ENCODE assay signal across 13 cellular contexts in the genomic region with DNA sequence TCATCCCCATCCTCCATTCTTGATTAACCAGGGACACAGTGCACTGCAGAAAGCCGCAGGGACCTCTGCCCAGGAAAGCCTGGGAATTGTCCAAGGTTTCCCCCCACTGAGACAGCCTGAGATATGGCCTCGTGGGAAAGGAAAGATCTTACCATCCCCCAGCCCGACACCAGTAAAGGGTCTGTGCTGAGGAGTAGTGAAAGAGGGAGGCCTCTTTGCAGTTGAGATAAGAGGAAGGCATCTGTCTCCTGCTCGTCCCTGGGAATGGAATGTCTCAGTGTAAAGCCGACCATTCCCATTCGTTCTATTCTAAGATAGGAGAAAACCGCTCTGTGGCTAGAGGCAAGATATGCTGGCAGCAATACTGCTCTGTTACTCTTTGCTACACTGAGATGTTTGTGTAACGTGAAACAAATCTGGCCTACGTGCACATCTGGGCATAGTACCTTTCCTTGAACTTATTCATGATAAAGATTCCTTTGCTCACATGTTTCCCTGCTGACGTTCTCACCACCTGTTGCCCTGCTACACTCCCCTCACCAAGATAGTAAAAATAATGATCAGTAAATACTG. TPM values are rescaled to one million over a fixed set of nuclear protein-coding genes. Genes with fewer than 3 reads are reported as not detected.
DNase-seq lines count a peak whose midpoint lies in the region; ATAC-seq and TF ChIP-seq lines count a peak whose summit lies in the region.
"Not testable (repeated sequence)": the region's sequence is repeated elsewhere in the genome, so short reads cannot be mapped to it uniquely, and the experiment has no call there.
"Had no signal": no experiment of that assay in that cellular context is flagged by ENCODE, and none has a peak within 500 bp of the region (broad histone marks: within the 10 kb centered on the region; RNA-seq: fewer than 3 reads in every experiment).

No MANE protein-coding gene starts in this region.

- WGBS in body of pancreas, 2 donors: 4 to 5% methylated on average over 10 of the region's 10 CpGs
- WGBS in aorta, 2 donors: 0 to 4% methylated on average over 10 of the region's 10 CpGs

- not testable (repeated sequence) for H3K4me3 ChIP-seq in PC-3 (ENCODE audit: low read length); body of pancreas; right atrium auricular region; aorta (ENCODE audit: low read length in 2 of 2)

- not testable (repeated sequence) for H3K4me2 ChIP-seq in PC-3 (ENCODE audit: low read length)

- H3F3A ChIP-seq in PC-3 (ENCODE audit: low read length, unreplicated experiment): not testable (repeated sequence)

- H3K27ac Mint-ChIP-seq in nephron: peak overlapping the region; percentile 98 to 100 (median 100)

- H3K27ac ChIP-seq in PC-3 (ENCODE audit: low read length); aorta (ENCODE audit: low read depth in 1 of 2, low read length in 2 of 2): not testable (repeated sequence)
- peak overlapping the region in 3 of 4 donors; percentile 16 to 63 (median 23) for H3K27ac ChIP-seq in body of pancreas
- peak overlapping the region; percentile 6 to 53 for H3K27ac ChIP-seq in right atrium auricular region

- peak overlapping the region; percentile 63 to 80 (median 75) for H3K4me3 Mint-ChIP-seq in nephron

- H3K9me2 ChIP-seq in PC-3 (replicated peaks; ENCODE audit: low read length): not testable (repeated sequence)

- not testable (repeated sequence) for H3K79me2 ChIP-seq in PC-3 (ENCODE audit: low read length)

- not testable (repeated sequence) for H3K36me3 Mint-ChIP-seq in nephron (ENCODE audit: low read depth)

- peak; percentile 49 for DNase-seq in EH (ENCODE audit: low read depth)
- peak; percentile 23 for DNase-seq in PC-3
- DNase-seq in body of pancreas: peak; percentile 17 to 75 (median 52)
- not testable (repeated sequence) for DNase-seq in right atrium auricular region (ENCODE audit: low spot score)
- DNase-seq in aorta: peak; percentile 2 to 13

- intact Hi-C loops in PC-3 (cut with micrococcal nuclease); body of pancreas (cut with DNase I); aorta (cut with DNase I): not testable (repeated sequence)

- TF ChIP-seq POLR2A in body of pancreas (IDR thresholded peaks at IDR 0.05): peak in 1 of 3 donors; percentile 20

- H3K4me1 Mint-ChIP-seq in nephron: peaks cover 33% of the 10 kb centered on the region

- not testable (repeated sequence) for H3K9ac ChIP-seq in PC-3 (ENCODE audit: low read length)

- peaks cover 26% of the 10 kb centered on the region for H3K4me1 ChIP-seq in PC-3 (ENCODE audit: insufficient read depth, low read length)
- H3K4me1 ChIP-seq in body of pancreas: peaks cover 75% of the 10 kb centered on the region
- peaks cover 0 to 67% of the 10 kb centered on the region in 2 donors for H3K4me1 ChIP-seq in right atrium auricular region
- not testable (repeated sequence) for H3K4me1 ChIP-seq in aorta (ENCODE audit: control insufficient read depth in 1 of 2, insufficient read depth in 2 of 2, low read length in 2 of 2)

- POLR2A ChIA-PET in PC-3 (lab: Charles Lee; ENCODE audit: unreplicated experiment): interaction anchor here (0.6 kb wide), 1 partner anchor 61 kb away, joined by 3 read pairs; no protein-coding TSS in a partner anchor

- not testable (repeated sequence) for H2AFZ ChIP-seq in PC-3 (ENCODE audit: low read length)

- H4K20me1 ChIP-seq in PC-3 (ENCODE audit: low read length): not testable (repeated sequence)

- CTCF ChIA-PET in PC-3 (lab: Charles Lee): not testable (repeated sequence)

- not testable (repeated sequence) for H3K9me3 Mint-ChIP-seq in nephron

- not testable (repeated sequence) for H3K27me3 ChIP-seq in PC-3 (ENCODE audit: low read length); body of pancreas; right atrium auricular region; aorta (ENCODE audit: control insufficient read depth in 1 of 2, insufficient read depth in 2 of 2, low read length in 1 of 2)

- not testable (repeated sequence) for H3K9me3 ChIP-seq in PC-3 (ENCODE audit: low read length); body of pancreas; right atrium auricular region; aorta (ENCODE audit: control insufficient read depth, low read length)

- not testable (repeated sequence) for H3K36me3 ChIP-seq in PC-3 (ENCODE audit: low read depth, low read length); body of pancreas (replicated peaks in 1 of 2; ENCODE audit: insufficient read depth in 1 of 2, low read depth in 2 of 2); right atrium auricular region; aorta (ENCODE audit: control insufficient read depth in 1 of 2, insufficient read depth in 2 of 2, low read length in 1 of 2)

- not testable (repeated sequence) for TF ChIP-seq CTCF in PC-3 (conservative IDR thresholded peaks at IDR 0.05; ENCODE audit: low read depth, low read length); body of pancreas (IDR thresholded peaks at IDR 0.05); right atrium auricular region (IDR thresholded peaks at IDR 0.05); nephron (IDR thresholded peaks at IDR 0.05; ENCODE audit: unreplicated experiment in 3 of 3)

- peaks cover 18% of the 10 kb centered on the region for H3K27me3 Mint-ChIP-seq in nephron (ENCODE audit: low read depth)

- not testable (repeated sequence) for BruUV-seq in PC-3 (replicated peaks; lab: Mats Ljungman, UMichigan)

- ATAC-seq in PC-3; body of pancreas; aorta (ENCODE audit: low FRiP score): not testable (repeated sequence)

RNA-seq across cellular contexts. Expression of a gene that starts 0.7 kb away (rescaled TPM):
- total RNA-seq in PC-3 (2014; rRNA removed) (0.87 and 1.2 TPM in 2 replicates), body of pancreas (10 to 100 TPM in 1 of 2 donors, 1 to 10 TPM in 1; 3.3 to 14.5 TPM), right atrium auricular region (1 to 10 TPM; 2.3 to 2.5 TPM), aorta (under 1 TPM; 0.45 to 0.58 TPM)
- under 1 TPM; 0.46 to 0.50 TPM for polyA plus RNA-seq in aorta

RNA-seq across cellular contexts. Expression of a gene that starts 5.7 kb away (rescaled TPM):
- 94.6 and 101 TPM in 2 replicates for total RNA-seq in PC-3 (2014; rRNA removed)
- 10 to 100 TPM; 45.1 to 52.1 TPM for total RNA-seq in body of pancreas
- total RNA-seq in right atrium auricular region: 100 to 1,000 TPM; 123 to 148 TPM
- 10 to 100 TPM; 26.6 to 27.0 TPM for total RNA-seq in aorta
- polyA plus RNA-seq in aorta: 10 to 100 TPM; 57.0 to 95.8 TPM

RNA-seq across cellular contexts. Expression of a gene that starts 10.9 kb away (rescaled TPM):
- total RNA-seq in PC-3 (2014; rRNA removed): 84.3 and 113 TPM in 2 replicates
- 10 to 100 TPM; 69.8 to 72.8 TPM for total RNA-seq in body of pancreas
- total RNA-seq in right atrium auricular region: 10 to 100 TPM; 48.4 to 61.7 TPM
- 10 to 100 TPM; 47.2 to 52.0 TPM for total RNA-seq in aorta
- 10 to 100 TPM; 31.3 to 76.1 TPM for polyA plus RNA-seq in aorta

RNA-seq across cellular contexts. Expression of a gene that starts 32.5 kb away (rescaled TPM):
- not detected in 2 replicates for total RNA-seq in PC-3 (2014; rRNA removed)
- not detected for total RNA-seq in body of pancreas
- 1 to 10 TPM in 1 of 2 donors, under 1 TPM in 1; 0.63 to 1.4 TPM for total RNA-seq in right atrium auricular region
- not detected for total RNA-seq in aorta
- polyA plus RNA-seq in aorta: under 1 TPM in 1 of 2 donors, not detected in 1; 0.88 TPM
- total RNA-seq: Calu3, osteoblast, urinary bladder had no signal
- polyA plus RNA-seq: urinary bladder had no signal

RNA-seq across cellular contexts. Expression of a gene that starts 38.8 kb away (rescaled TPM):
- total RNA-seq in PC-3 (2014; rRNA removed): not detected in 2 replicates
- total RNA-seq in body of pancreas: not detected
- total RNA-seq in right atrium auricular region: not detected
- total RNA-seq in aorta: not detected
- polyA plus RNA-seq in aorta: under 1 TPM in 1 of 2 donors, not detected in 1; 0.10 TPM
- total RNA-seq: Calu3, colonic mucosa, left cardiac atrium, mucosa of descending colon, osteoblast, Right ventricle myocardium inferior, urinary bladder had no signal
- polyA plus RNA-seq: urinary bladder had no signal
